3 cellular contexts compared by ENCODE assay signal in genomic region chr6:28436404-28436803, GRCh38.
"Had no signal": no experiment of that assay in that cellular context is flagged by ENCODE, and none has a peak within 500 bp of the region (broad histone marks: within the 10 kb centered on the region; RNA-seq: fewer than 3 reads in every experiment).

No MANE protein-coding gene starts in this region.

- ATAC-seq: GM12878 had no signal

- DNase-seq: GDM1, GF-D8 had no signal

- H3K4me3 ChIP-seq: GM12878 had no signal
